Comparison of ENCODE assay signal across 1 cellular context in genomic region chr17:18182978-18183333, GRCh38.
TF ChIP-seq lines count a peak whose summit lies in the region.

No MANE protein-coding gene starts in this region.

TF ChIP-seq in HEK293, 187 proteins besides CTCF, POLR2A, EP300 and RAD21 (continued from another document and continues in another):
- TF ChIP-seq KLF16 (tag by site-specific recombination; IDR thresholded peaks at IDR 0.05) (peak; percentile 50; the same call in 1 of the 2 replicates), ZNF157 (tag by site-specific recombination; IDR thresholded peaks at IDR 0.05) (no peak), ZNF211 (tag by site-specific recombination; IDR thresholded peaks at IDR 0.05; ENCODE audit: low read depth) (no peak), ZNF362 (tag by site-specific recombination; IDR thresholded peaks at IDR 0.05) (no peak), RBAK (tag by site-specific recombination; IDR thresholded peaks at IDR 0.05) (no peak), ZNF548 (tag by site-specific recombination; IDR thresholded peaks at IDR 0.05) (no peak), SP2 (tag by site-specific recombination; IDR thresholded peaks at IDR 0.05) (no peak), ZNF133 (tag by site-specific recombination; IDR thresholded peaks at IDR 0.05) (no peak), ZNF776 (tag by site-specific recombination; IDR thresholded peaks at IDR 0.05; ENCODE audit: borderline replicate concordance) (no peak), ZNF555 (tag by site-specific recombination; conservative IDR thresholded peaks at IDR 0.05) (no peak), ZNF837 (tag by site-specific recombination; IDR thresholded peaks at IDR 0.05) (no peak), ZNF600 (tag by site-specific recombination; IDR thresholded peaks at IDR 0.05) (no peak), SP7 (tag by site-specific recombination; IDR thresholded peaks at IDR 0.05) (no peak), ZNF366 (tag by site-specific recombination; conservative IDR thresholded peaks at IDR 0.05) (no peak), ZNF132 (tag by site-specific recombination; IDR thresholded peaks at IDR 0.05; ENCODE audit: borderline replicate concordance) (no peak), YY2 (tag by site-specific recombination; IDR thresholded peaks at IDR 0.05) (no peak), ZNF311 (tag by site-specific recombination; IDR thresholded peaks at IDR 0.05; ENCODE audit: borderline replicate concordance) (no peak), BCL11B (tag by site-specific recombination; IDR thresholded peaks at IDR 0.05; ENCODE audit: low read depth) (no peak), ZNF18 (tag by site-specific recombination; IDR thresholded peaks at IDR 0.05) (no peak), ZNF26 (tag by site-specific recombination; IDR thresholded peaks at IDR 0.05) (no peak), ZNF707 (tag by site-specific recombination; IDR thresholded peaks at IDR 0.05) (no peak), ZBTB8A (tag by site-specific recombination; IDR thresholded peaks at IDR 0.05) (peak; percentile 88; the same call in 1 of the 2 replicates), ZNF561 (tag by site-specific recombination; IDR thresholded peaks at IDR 0.05; ENCODE audit: borderline replicate concordance) (peak; percentile 7), ATF2 (tag by site-specific recombination; IDR thresholded peaks at IDR 0.05; ENCODE audit: low read depth) (no peak), ZNF768 (tag by site-specific recombination; IDR thresholded peaks at IDR 0.05) (no peak), ZNF596 (tag by site-specific recombination; IDR thresholded peaks at IDR 0.05) (no peak), SALL2 (tag by site-specific recombination; IDR thresholded peaks at IDR 0.05; ENCODE audit: borderline replicate concordance) (no peak), ZNF660 (tag by site-specific recombination; IDR thresholded peaks at IDR 0.05) (peak; percentile 89), GLI4 (tag by site-specific recombination; IDR thresholded peaks at IDR 0.05) (no peak), OSR2 (tag by site-specific recombination; IDR thresholded peaks at IDR 0.05) (no peak), ZBTB48 (tag by site-specific recombination; IDR thresholded peaks at IDR 0.05) (no peak), ZNF146 (tag by site-specific recombination; IDR thresholded peaks at IDR 0.05) (no peak; the same call in 1 of the 2 replicates), HOXC10 (CRISPR knock-in tag; IDR thresholded peaks at IDR 0.05) (no peak), ZNF658 (tag by site-specific recombination; IDR thresholded peaks at IDR 0.05) (no peak), PRDM1 (tag by site-specific recombination; IDR thresholded peaks at IDR 0.05) (no peak), ZNF433 (tag by site-specific recombination; IDR thresholded peaks at IDR 0.05; ENCODE audit: low read depth) (no peak), ZNF76 (tag by site-specific recombination; IDR thresholded peaks at IDR 0.05; ENCODE audit: borderline replicate concordance, low read depth) (no peak), GLIS1 (tag by site-specific recombination; IDR thresholded peaks at IDR 0.05) (no peak), ZNF830 (tag by site-specific recombination; IDR thresholded peaks at IDR 0.05; ENCODE audit: low read depth) (no peak), ZFP69B (tag by site-specific recombination; IDR thresholded peaks at IDR 0.05) (0 out of 2 replicates have a peak, but pooled peaks have one; percentile 41), ZFP3 (tag by site-specific recombination; IDR thresholded peaks at IDR 0.05; ENCODE audit: low read depth) (no peak), ZNF148 (tag by site-specific recombination; IDR thresholded peaks at IDR 0.05; ENCODE audit: borderline replicate concordance) (no peak), ZNF530 (tag by site-specific recombination; IDR thresholded peaks at IDR 0.05; ENCODE audit: low read depth) (no peak), GFI1B (tag by site-specific recombination; IDR thresholded peaks at IDR 0.05) (no peak), ZNF248 (tag by site-specific recombination; IDR thresholded peaks at IDR 0.05) (no peak), ZNF501 (tag by site-specific recombination; IDR thresholded peaks at IDR 0.05) (peak; percentile 43; the same call in 1 of the 2 replicates), ZNF560 (tag by site-specific recombination; IDR thresholded peaks at IDR 0.05; ENCODE audit: borderline replicate concordance) (no peak), KLF8 (tag by site-specific recombination; IDR thresholded peaks at IDR 0.05) (0 out of 2 replicates have a peak, but pooled peaks have one; percentile 3)
- TF ChIP-seq, protein P1, sequence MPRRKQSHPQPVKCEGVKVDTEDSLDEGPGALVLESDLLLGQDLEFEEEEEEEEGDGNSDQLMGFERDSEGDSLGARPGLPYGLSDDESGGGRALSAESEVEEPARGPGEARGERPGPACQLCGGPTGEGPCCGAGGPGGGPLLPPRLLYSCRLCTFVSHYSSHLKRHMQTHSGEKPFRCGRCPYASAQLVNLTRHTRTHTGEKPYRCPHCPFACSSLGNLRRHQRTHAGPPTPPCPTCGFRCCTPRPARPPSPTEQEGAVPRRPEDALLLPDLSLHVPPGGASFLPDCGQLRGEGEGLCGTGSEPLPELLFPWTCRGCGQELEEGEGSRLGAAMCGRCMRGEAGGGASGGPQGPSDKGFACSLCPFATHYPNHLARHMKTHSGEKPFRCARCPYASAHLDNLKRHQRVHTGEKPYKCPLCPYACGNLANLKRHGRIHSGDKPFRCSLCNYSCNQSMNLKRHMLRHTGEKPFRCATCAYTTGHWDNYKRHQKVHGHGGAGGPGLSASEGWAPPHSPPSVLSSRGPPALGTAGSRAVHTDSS (tag by site-specific recombination; IDR thresholded peaks at IDR 0.05), result no peak
- TF ChIP-seq, protein P2, sequence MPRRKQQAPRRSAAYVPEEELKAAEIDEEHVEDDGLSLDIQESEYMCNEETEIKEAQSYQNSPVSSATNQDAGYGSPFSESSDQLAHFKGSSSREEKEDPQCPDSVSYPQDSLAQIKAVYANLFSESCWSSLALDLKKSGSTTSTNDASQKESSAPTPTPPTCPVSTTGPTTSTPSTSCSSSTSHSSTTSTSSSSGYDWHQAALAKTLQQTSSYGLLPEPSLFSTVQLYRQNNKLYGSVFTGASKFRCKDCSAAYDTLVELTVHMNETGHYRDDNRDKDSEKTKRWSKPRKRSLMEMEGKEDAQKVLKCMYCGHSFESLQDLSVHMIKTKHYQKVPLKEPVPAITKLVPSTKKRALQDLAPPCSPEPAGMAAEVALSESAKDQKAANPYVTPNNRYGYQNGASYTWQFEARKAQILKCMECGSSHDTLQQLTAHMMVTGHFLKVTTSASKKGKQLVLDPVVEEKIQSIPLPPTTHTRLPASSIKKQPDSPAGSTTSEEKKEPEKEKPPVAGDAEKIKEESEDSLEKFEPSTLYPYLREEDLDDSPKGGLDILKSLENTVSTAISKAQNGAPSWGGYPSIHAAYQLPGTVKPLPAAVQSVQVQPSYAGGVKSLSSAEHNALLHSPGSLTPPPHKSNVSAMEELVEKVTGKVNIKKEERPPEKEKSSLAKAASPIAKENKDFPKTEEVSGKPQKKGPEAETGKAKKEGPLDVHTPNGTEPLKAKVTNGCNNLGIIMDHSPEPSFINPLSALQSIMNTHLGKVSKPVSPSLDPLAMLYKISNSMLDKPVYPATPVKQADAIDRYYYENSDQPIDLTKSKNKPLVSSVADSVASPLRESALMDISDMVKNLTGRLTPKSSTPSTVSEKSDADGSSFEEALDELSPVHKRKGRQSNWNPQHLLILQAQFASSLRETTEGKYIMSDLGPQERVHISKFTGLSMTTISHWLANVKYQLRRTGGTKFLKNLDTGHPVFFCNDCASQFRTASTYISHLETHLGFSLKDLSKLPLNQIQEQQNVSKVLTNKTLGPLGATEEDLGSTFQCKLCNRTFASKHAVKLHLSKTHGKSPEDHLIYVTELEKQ (tag by site-specific recombination; IDR thresholded peaks at IDR 0.05; ENCODE audit: borderline replicate concordance), result no peak
- TF ChIP-seq, protein P3, sequence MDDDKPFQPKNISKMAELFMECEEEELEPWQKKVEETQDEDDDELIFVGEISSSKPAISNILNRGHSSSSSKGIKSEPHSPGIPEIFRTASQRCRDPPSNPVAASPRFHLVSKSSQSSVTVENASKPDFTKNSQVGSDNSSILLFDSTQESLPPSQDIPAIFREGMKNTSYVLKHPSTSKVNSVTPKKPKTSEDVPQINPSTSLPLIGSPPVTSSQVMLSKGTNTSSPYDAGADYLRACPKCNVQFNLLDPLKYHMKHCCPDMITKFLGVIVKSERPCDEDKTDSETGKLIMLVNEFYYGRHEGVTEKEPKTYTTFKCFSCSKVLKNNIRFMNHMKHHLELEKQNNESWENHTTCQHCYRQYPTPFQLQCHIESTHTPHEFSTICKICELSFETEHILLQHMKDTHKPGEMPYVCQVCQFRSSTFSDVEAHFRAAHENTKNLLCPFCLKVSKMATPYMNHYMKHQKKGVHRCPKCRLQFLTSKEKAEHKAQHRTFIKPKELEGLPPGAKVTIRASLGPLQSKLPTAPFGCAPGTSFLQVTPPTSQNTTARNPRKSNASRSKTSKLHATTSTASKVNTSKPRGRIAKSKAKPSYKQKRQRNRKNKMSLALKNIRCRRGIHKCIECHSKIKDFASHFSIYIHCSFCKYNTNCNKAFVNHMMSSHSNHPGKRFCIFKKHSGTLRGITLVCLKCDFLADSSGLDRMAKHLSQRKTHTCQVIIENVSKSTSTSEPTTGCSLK (tag by site-specific recombination; IDR thresholded peaks at IDR 0.05), result no peak
- TF ChIP-seq, protein P4, sequence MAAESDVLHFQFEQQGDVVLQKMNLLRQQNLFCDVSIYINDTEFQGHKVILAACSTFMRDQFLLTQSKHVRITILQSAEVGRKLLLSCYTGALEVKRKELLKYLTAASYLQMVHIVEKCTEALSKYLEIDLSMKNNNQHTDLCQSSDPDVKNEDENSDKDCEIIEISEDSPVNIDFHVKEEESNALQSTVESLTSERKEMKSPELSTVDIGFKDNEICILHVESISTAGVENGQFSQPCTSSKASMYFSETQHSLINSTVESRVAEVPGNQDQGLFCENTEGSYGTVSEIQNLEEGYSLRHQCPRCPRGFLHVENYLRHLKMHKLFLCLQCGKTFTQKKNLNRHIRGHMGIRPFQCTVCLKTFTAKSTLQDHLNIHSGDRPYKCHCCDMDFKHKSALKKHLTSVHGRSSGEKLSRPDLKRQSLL (tag by site-specific recombination; IDR thresholded peaks at IDR 0.05), result no peak
